Comparison of ENCODE assay signal across 1 cellular context in genomic region chr17:68760141-68760475, GRCh38.
TF ChIP-seq lines count a peak whose summit lies in the region.

No MANE protein-coding gene starts in this region.

TF ChIP-seq in endothelial cell of umbilical vein, 7 proteins besides CTCF, POLR2A, EP300 and RAD21 (continued from another document):
- no peak for TF ChIP-seq POLR2AphosphoS5 (IDR thresholded peaks at IDR 0.05; ENCODE audit: insufficient read depth, low read depth, low read length)
- no peak for TF ChIP-seq EZH2 (IDR thresholded peaks at IDR 0.05; ENCODE audit: borderline replicate concordance, low read depth, low read length, severe bottlenecking)
- TF ChIP-seq, protein P1, sequence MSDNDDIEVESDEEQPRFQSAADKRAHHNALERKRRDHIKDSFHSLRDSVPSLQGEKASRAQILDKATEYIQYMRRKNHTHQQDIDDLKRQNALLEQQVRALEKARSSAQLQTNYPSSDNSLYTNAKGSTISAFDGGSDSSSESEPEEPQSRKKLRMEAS (IDR thresholded peaks at IDR 0.05; ENCODE audit: insufficient read depth, insufficient read length): no peak
